In genomic region chr2:121809607-121810006, GRCh38 we compare ENCODE assay signal across 18 cellular contexts. TPM values are rescaled to one million over a fixed set of nuclear protein-coding genes. Genes with fewer than 3 reads are reported as not detected.
A peak's percentile ranks its signal among the peaks of the same experiment; 100 is the strongest.
DNase-seq lines count a peak whose midpoint lies in the region; ATAC-seq and TF ChIP-seq lines count a peak whose summit lies in the region.
"Had no signal": no experiment of that assay in that cellular context is flagged by ENCODE, and none has a peak within 500 bp of the region (broad histone marks: within the 10 kb centered on the region; RNA-seq: fewer than 3 reads in every experiment).

No MANE protein-coding gene starts in this region.

- no peak overlapping the region for H3K4me3 ChIP-seq in right lobe of liver
- no peak overlapping the region for H3K4me3 ChIP-seq in Peyer's patch
- H3K4me3 ChIP-seq: PC-9 had no signal

- TF ChIP-seq POLR2A in right lobe of liver (IDR thresholded peaks at IDR 0.05) (no peak), Peyer's patch (IDR thresholded peaks at IDR 0.05) (no peak)

- no peaks in the 10 kb centered on the region for H3K36me3 ChIP-seq in right lobe of liver
- H3K36me3 ChIP-seq in Peyer's patch = no peaks in the 10 kb centered on the region

- intact Hi-C loops in right lobe of liver (cut with DNase I) = no loop called here

- WGBS in right lobe of liver (ENCODE audit: insufficient coverage, low coverage, low lambda C conversion rate, missing lambda C conversion rate) = 30% methylated on average over 2 of the region's 4 CpGs

- peak; percentile 59 for DNase-seq in NCI-H2029 (lab: John Stamatoyannopoulos, UW)
- DNase-seq in RPMI7951 (ENCODE audit: low read depth) = peak; percentile 38
- peak; percentile 59 to 82 (median 78) for DNase-seq in right lobe of liver
- DNase-seq in Ammon's horn (ENCODE audit: low spot score) = no peak
- DNase-seq in Peyer's patch = no peak
- DNase-seq in NCI-H2227 (lab: John Stamatoyannopoulos, UW; ENCODE audit: unreplicated experiment) = no peak
- no peak for DNase-seq in NCI-H2171 (lab: John Stamatoyannopoulos, UW)
- DNase-seq: ACHN, AML-193, COR-L47, EL, KBM-7, NCI-H1417 treated with DMSO at 0.1 percent for 48 hours, NCI-H1930, NCI-H2227 treated with DMSO at 0.1 percent for 48 hours, NCI-H526 treated with DMSO at 0.1 percent for 48 hours, PC-9, SW 1271 had no signal

- H3K4me1 ChIP-seq in right lobe of liver (peaks cover 0 to 3% (median 0%) of the 10 kb centered on the region in 4 donors), Peyer's patch (no peaks in the 10 kb centered on the region)

- no peak for TF ChIP-seq CTCF in right lobe of liver (IDR thresholded peaks at IDR 0.05)
- TF ChIP-seq CTCF in Peyer's patch (IDR thresholded peaks at IDR 0.05) = no peak

- peak; percentile 85 to 94 (median 90) for ATAC-seq in right lobe of liver

- H3K27me3 ChIP-seq in right lobe of liver (no peaks in the 10 kb centered on the region), Peyer's patch (no peaks in the 10 kb centered on the region)

- H3K27ac ChIP-seq in right lobe of liver (no peak overlapping the region), Peyer's patch (no peak overlapping the region)
- H3K27ac ChIP-seq: PC-9 had no signal

- no peaks in the 10 kb centered on the region for H3K9me3 ChIP-seq in right lobe of liver
- no peaks in the 10 kb centered on the region for H3K9me3 ChIP-seq in Peyer's patch

RNA-seq across cellular contexts. Expression of gene TSN, which starts 54.2 kb away (rescaled TPM):
- 75.6 and 77.5 TPM in 2 replicates for total RNA-seq in RPMI7951 (2014; rRNA removed; shearing (Covaris generic))
- total RNA-seq in right lobe of liver = 10 to 100 TPM; 22.5 to 38.1 (median 27.5) TPM
- 10 to 100 TPM; 23.1 to 31.9 (median 30.2) TPM for total RNA-seq in Peyer's patch

Comparison
In these comparisons a context has a peak if more than half of its experiments do, and no peak if none do; other contexts are left out.
1. DNase-seq: peak in NCI-H2029 (single experiment), RPMI7951 (single experiment) and right lobe of liver (3 of 3); none in Ammon's horn (single experiment), Peyer's patch (0 of 3), NCI-H2227 (single experiment) and NCI-H2171 (single experiment).